8 cellular contexts compared by ENCODE assay signal in the genomic region with DNA sequence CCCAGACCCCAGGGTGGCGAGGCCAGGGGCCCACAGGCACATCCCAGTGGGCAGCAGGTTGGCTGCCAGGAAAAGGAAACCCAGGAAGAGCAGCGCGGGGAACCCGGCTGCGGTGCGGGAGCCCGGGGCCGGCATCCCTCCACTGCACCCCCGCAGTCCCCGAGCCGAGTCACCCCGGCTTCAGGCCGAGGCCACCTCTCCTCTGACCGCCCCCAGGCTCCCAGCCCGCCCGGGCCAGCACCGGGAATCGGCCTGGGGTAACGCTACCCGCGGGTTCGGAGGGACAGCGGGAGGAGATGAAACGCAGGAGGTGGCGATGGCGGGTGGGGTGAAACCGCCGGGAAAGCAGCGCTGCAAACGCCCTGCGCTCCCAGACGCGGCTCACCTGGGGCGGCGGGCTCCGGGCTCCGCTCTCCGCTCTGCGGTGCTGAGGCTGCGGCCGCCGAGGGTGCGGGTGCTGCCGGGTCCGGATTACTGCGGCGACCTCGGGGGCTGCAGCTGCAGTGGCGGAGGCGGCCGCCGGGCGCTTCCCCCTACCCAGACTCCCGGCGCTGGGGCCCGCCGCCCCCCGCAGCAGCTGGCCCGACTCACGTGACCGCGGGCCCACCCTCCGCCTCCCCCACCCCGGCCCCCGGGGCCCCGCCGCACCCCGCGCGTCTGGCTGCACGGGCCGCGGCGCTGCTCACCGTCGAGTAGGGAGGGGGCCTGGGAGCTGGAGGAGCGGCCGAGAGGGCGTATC. TPM values are rescaled to one million over a fixed set of nuclear protein-coding genes. Genes with fewer than 3 reads are reported as not detected.
DNase-seq lines count a peak whose midpoint lies in the region; ATAC-seq, FAIRE-seq and TF ChIP-seq lines count a peak whose summit lies in the region.

A gene with protein sequence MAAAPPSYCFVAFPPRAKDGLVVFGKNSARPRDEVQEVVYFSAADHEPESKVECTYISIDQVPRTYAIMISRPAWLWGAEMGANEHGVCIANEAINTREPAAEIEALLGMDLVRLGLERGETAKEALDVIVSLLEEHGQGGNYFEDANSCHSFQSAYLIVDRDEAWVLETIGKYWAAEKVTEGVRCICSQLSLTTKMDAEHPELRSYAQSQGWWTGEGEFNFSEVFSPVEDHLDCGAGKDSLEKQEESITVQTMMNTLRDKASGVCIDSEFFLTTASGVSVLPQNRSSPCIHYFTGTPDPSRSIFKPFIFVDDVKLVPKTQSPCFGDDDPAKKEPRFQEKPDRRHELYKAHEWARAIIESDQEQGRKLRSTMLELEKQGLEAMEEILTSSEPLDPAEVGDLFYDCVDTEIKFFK (minus strand): TSS at position 545 of the 739 bp plus-strand sequence. CDS start 20,734 bp downstream, outside the sequence.

- peak within 1 kb of the TSS; percentile 87 for H3K4me2 ChIP-seq in smooth muscle cell

- peaks cover 6% of the 10 kb centered on the region for H3K9me3 Mint-ChIP-seq in T-helper 2 cell treated with Interferon-gamma antibody and Interleukin-4, amounts not matched to agents 5 μg/mL and 100 μg/mL, for 36 hours

- peak within 1 kb of the TSS; percentile 48 to 85 for H3K9ac ChIP-seq in kidney (ENCODE audit: low read length in 2 of 2)
- H3K9ac ChIP-seq in smooth muscle cell (ENCODE audit: low read depth), result peak within 1 kb of the TSS; percentile 79

- H3K4me3 ChIP-seq in kidney (ENCODE audit: low read length in 2 of 2), result peak within 1 kb of the TSS; percentile 55 to 69
- peak within 1 kb of the TSS; percentile 99 for H3K4me3 ChIP-seq in smooth muscle cell

- H3K9me3 ChIP-seq in kidney (ENCODE audit: control insufficient read depth in 1 of 2, low read length in 2 of 2), result peaks cover 0 to 10% of the 10 kb centered on the region in 2 donors
- H3K9me3 ChIP-seq in smooth muscle cell (replicated peaks; ENCODE audit: low read depth), result no peaks in the 10 kb centered on the region

- H3K4me1 Mint-ChIP-seq in T-helper 2 cell treated with Interferon-gamma antibody and Interleukin-4, amounts not matched to agents 5 μg/mL and 100 μg/mL, for 36 hours (ENCODE audit: low read depth), result peaks cover 6% of the 10 kb centered on the region

- peak; percentile 71 for DNase-seq in COLO668 (lab: John Stamatoyannopoulos, UW; ENCODE audit: unreplicated experiment)
- DNase-seq in HS-5 (ENCODE audit: low read depth), result peak; percentile 13
- DNase-seq in T-helper 2 cell treated with Interferon-gamma antibody and Interleukin-4, amounts not matched to agents 5 μg/mL and 100 μg/mL, for 36 hours (ENCODE audit: low spot score), result peak; percentile 4
- DNase-seq in cerebellum (ENCODE audit: low spot score), result peak; percentile 74
- DNase-seq in kidney, result peak; percentile 87
- DNase-seq in smooth muscle cell (lab: John Stamatoyannopoulos, UW; ENCODE audit: unreplicated experiment), result no peak
- no peak for DNase-seq in NOMO-1 treated with DMSO at 0.1 percent for 48 hours (lab: John Stamatoyannopoulos, UW; ENCODE audit: unreplicated experiment)

- no peaks in the 10 kb centered on the region for H3K36me3 Mint-ChIP-seq in T-helper 2 cell treated with Interferon-gamma antibody and Interleukin-4, amounts not matched to agents 5 μg/mL and 100 μg/mL, for 36 hours (ENCODE audit: low read depth)

- peak; percentile 10 for TF ChIP-seq CTCF in kidney (IDR thresholded peaks at IDR 0.05; ENCODE audit: borderline replicate concordance, extremely low read depth, insufficient read depth)
- no peak for TF ChIP-seq CTCF in smooth muscle cell (IDR thresholded peaks at IDR 0.05; ENCODE audit: borderline replicate concordance, insufficient read depth, poor library complexity, severe bottlenecking)

- H3K4me3 Mint-ChIP-seq in T-helper 2 cell treated with Interferon-gamma antibody and Interleukin-4, amounts not matched to agents 5 μg/mL and 100 μg/mL, for 36 hours, result peak within 1 kb of the TSS; percentile 60

- H4K20me1 ChIP-seq in smooth muscle cell (ENCODE audit: low read depth), result peaks cover 15% of the 10 kb centered on the region

- H3F3A ChIP-seq in smooth muscle cell (ENCODE audit: low read depth), result peaks cover 16% of the 10 kb centered on the region

- H3K27me3 Mint-ChIP-seq in T-helper 2 cell treated with Interferon-gamma antibody and Interleukin-4, amounts not matched to agents 5 μg/mL and 100 μg/mL, for 36 hours (ENCODE audit: low read depth), result peaks cover 67% of the 10 kb centered on the region

- peak within 1 kb of the TSS; percentile 82 for H2AFZ ChIP-seq in smooth muscle cell (ENCODE audit: low read depth)

- no peak for FAIRE-seq in kidney (lab: Jason Lieb, UNC)

- peaks cover 0 to 2% of the 10 kb centered on the region in 2 donors for H3K4me1 ChIP-seq in kidney (ENCODE audit: control insufficient read depth in 1 of 2, insufficient read depth in 1 of 2, low read depth in 1 of 2, low read length in 2 of 2)
- H3K4me1 ChIP-seq in smooth muscle cell (ENCODE audit: low read depth), result peaks cover 13% of the 10 kb centered on the region

- no peak within 1 kb of the TSS for H3K27ac Mint-ChIP-seq in T-helper 2 cell treated with Interferon-gamma antibody and Interleukin-4, amounts not matched to agents 5 μg/mL and 100 μg/mL, for 36 hours

- no peaks in the 10 kb centered on the region for H3K36me3 ChIP-seq in kidney (ENCODE audit: control insufficient read depth in 1 of 2, insufficient read depth in 2 of 2, low read length in 2 of 2)
- no peaks in the 10 kb centered on the region for H3K36me3 ChIP-seq in smooth muscle cell (ENCODE audit: low read depth)

- ATAC-seq in GM19452 (IDR thresholded peaks at IDR 0.05; ENCODE audit: unreplicated experiment), result peak; percentile 39

- H3K79me2 ChIP-seq in smooth muscle cell (ENCODE audit: low read depth), result peaks cover 37% of the 10 kb centered on the region

- intact Hi-C loops in kidney (cut with DNase I), result no loop called here

- H3K27ac ChIP-seq in kidney (ENCODE audit: low read depth in 2 of 2, low read length in 2 of 2) (peak within 1 kb of the TSS; percentile 81 to 91), smooth muscle cell (ENCODE audit: low read depth) (peak within 1 kb of the TSS; percentile 94)

- WGBS in smooth muscle cell (ENCODE audit: low lambda C conversion rate), result under 1% methylated on average over 64 of the region's 79 CpGs

- no peaks in the 10 kb centered on the region for H3K27me3 ChIP-seq in smooth muscle cell (ENCODE audit: low read depth)

RNA-seq across cellular contexts. Expression of the gene that starts here (rescaled TPM):
- 96.3 TPM for total RNA-seq in cerebellum
- total RNA-seq in kidney, result 85.6 TPM
- polyA plus RNA-seq in kidney (ENCODE audit: insufficient read depth, low read depth, low replicate concordance), result 22.2 TPM
- total RNA-seq in smooth muscle cell, result 84.9 and 93.0 TPM in 2 replicates
- polyA plus RNA-seq in smooth muscle cell, result 58.7 and 67.5 TPM in 2 replicates

Comparison
In these comparisons a context has a peak if more than half of its experiments do, and no peak if none do; other contexts are left out.
1. DNase-seq: peak in COLO668 (single experiment), HS-5 (single experiment), T-helper 2 cell treated with Interferon-gamma antibody and Interleukin-4, amounts not matched to agents 5 μg/mL and 100 μg/mL, for 36 hours (single experiment), cerebellum (single experiment) and kidney (single experiment); none in smooth muscle cell (single experiment) and NOMO-1 treated with DMSO at 0.1 percent for 48 hours (single experiment).